ENCODE assay signal across 31 cellular contexts in genomic region chr3:98628317-98628716, GRCh38.
"Had no signal": no experiment of that assay in that cellular context is flagged by ENCODE, and none has a peak within 500 bp of the region (broad histone marks: within the 10 kb centered on the region; RNA-seq: fewer than 3 reads in every experiment).

No MANE protein-coding gene starts in this region.

- H3K9me3 ChIP-seq: MG63, SJCRH30 had no signal

- ATAC-seq: Panc1, Right ventricle myocardium inferior had no signal

- H3K4me2 ChIP-seq: PC-9 had no signal

- H3K27ac Mint-ChIP-seq: T-helper 1 cell treated with Interleukin-12 subunit alpha and Interleukin-12 subunit beta and Interleukin-4 antibody, amounts not matched to agents 30 μg/mL and 1 μg/mL, for 36 hours had no signal

- H3K27ac ChIP-seq: PC-9, RWPE1, SJCRH30, SK-N-MC had no signal

- H3K27me3 ChIP-seq: MG63, SJCRH30 had no signal

- H3K4me1 ChIP-seq: SJCRH30 had no signal

- H2AFZ ChIP-seq: PC-9 had no signal

- H3K36me3 ChIP-seq: MG63, SJCRH30 had no signal

- H3K9me3 Mint-ChIP-seq: T-helper 1 cell treated with Interleukin-12 subunit alpha and Interleukin-12 subunit beta and Interleukin-4 antibody, amounts not matched to agents 30 μg/mL and 1 μg/mL, for 36 hours had no signal

- H3K4me3 ChIP-seq: MG63, PC-9, SJCRH30, SK-N-MC had no signal

- DNase-seq: Kasumi-1, MG63, NCI-H1048, NCI-H1092 treated with DMSO at 0.1 percent for 48 hours, NCI-H1105 treated with DMSO at 0.1 percent for 48 hours, NCI-H1417, NCI-H1436, NCI-H146, NCI-H1694, NCI-H187, NCI-H1930, NCI-H2029 treated with DMSO at 0.1 percent for 48 hours, NCI-H2081 treated with DMSO at 0.1 percent for 48 hours, NCI-H2107, NCI-H2171, NCI-H226, NCI-H446 treated with DMSO at 0.1 percent for 48 hours, NCI-H510A, NCI-H69, NCI-H748 treated with DMSO at 0.1 percent for 48 hours, PC-9, SHP77, SIG-M5, SJCRH30, SW 1271, T-helper 1 cell had no signal
